In genomic region chr7:34939175-34939574, GRCh38 we compare ENCODE assay signal across 1 cellular context.
A peak's percentile ranks its signal among the peaks of the same experiment; 100 is the strongest.
TF ChIP-seq lines count a peak whose summit lies in the region.

No MANE protein-coding gene starts in this region.

TF ChIP-seq in HepG2, 621 proteins besides CTCF, POLR2A, EP300 and RAD21 (continued from another document):
- TF ChIP-seq ZBTB26 (CRISPR knock-in tag; IDR thresholded peaks at IDR 0.05; ENCODE audit: borderline replicate concordance): peak; percentile 61; the same call in 1 of the 2 replicates
- TF ChIP-seq HNF4A (CRISPR knock-in tag; IDR thresholded peaks at IDR 0.05): peak; percentile 80
- TF ChIP-seq NR2F1 (CRISPR knock-in tag; IDR thresholded peaks at IDR 0.05): no peak
- TF ChIP-seq NFRKB (IDR thresholded peaks at IDR 0.05): no peak
